16 cellular contexts compared by ENCODE assay signal in genomic region chr2:43541165-43541564, GRCh38. TPM values are rescaled to one million over a fixed set of nuclear protein-coding genes. Genes with fewer than 3 reads are reported as not detected.
A peak's percentile ranks its signal among the peaks of the same experiment; 100 is the strongest.
DNase-seq lines count a peak whose midpoint lies in the region; ATAC-seq and TF ChIP-seq lines count a peak whose summit lies in the region.
"Had no signal": no experiment of that assay in that cellular context is flagged by ENCODE, and none has a peak within 500 bp of the region (broad histone marks: within the 10 kb centered on the region; RNA-seq: fewer than 3 reads in every experiment).

No MANE protein-coding gene starts in this region.

- DNase-seq in CD14-positive monocyte (ENCODE audit: low spot score) = no peak
- DNase-seq in HPDE6-E6E7 (ENCODE audit: extremely low spot score) = peak; percentile 39
- DNase-seq in coronary artery (ENCODE audit: low spot score) = no peak
- no peak for DNase-seq in sigmoid colon
- DNase-seq in GM19238 (ENCODE audit: insufficient read length, low spot score) = no peak
- DNase-seq: cerebellar nuclear complex, Karpas-422, mucosa of descending colon, NCI-H187 treated with DMSO at 0.1 percent for 48 hours, NCI-H69, SIG-M5 had no signal

- TF ChIP-seq POLR2A in sigmoid colon (IDR thresholded peaks at IDR 0.05) = no peak

- no peaks in the 10 kb centered on the region for H3K9me3 ChIP-seq in sigmoid colon
- H3K9me3 ChIP-seq: mucosa of descending colon had no signal

- H3K4me1 Mint-ChIP-seq in CD14-positive monocyte = peaks cover 41% of the 10 kb centered on the region

- TF ChIP-seq EP300 in sigmoid colon (IDR thresholded peaks at IDR 0.05) = no peak

- TF ChIP-seq CTCF in CD14-positive monocyte (IDR thresholded peaks at IDR 0.05) (no peak), coronary artery (IDR thresholded peaks at IDR 0.05) (no peak), sigmoid colon (IDR thresholded peaks at IDR 0.05) (no peak)

- ATAC-seq in GM18519 (IDR thresholded peaks at IDR 0.05; ENCODE audit: low FRiP score, unreplicated experiment) (no peak), GM18502 (IDR thresholded peaks at IDR 0.05; ENCODE audit: poor library complexity, unreplicated experiment) (no peak), SK-N-SH treated with all-trans-retinoic acid at 6 μM for 48 hours (no peak)
- ATAC-seq: mucosa of descending colon had no signal

- no peaks in the 10 kb centered on the region for H3K27me3 Mint-ChIP-seq in CD14-positive monocyte (ENCODE audit: low read depth in 3 of 3)
- H3K27me3 Mint-ChIP-seq: CD4-positive, CD25-positive, alpha-beta regulatory T cell had no signal

- peaks cover 0 to 2% (median 0%) of the 10 kb centered on the region in 7 donors for H3K9me3 Mint-ChIP-seq in CD14-positive monocyte
- H3K9me3 Mint-ChIP-seq: activated naive CD4-positive, alpha-beta T cell treated with anti-CD3 and anti-CD28 coated beads, Interleukin-2, amount 50 U/mL, for 72 hours; CD4-positive, CD25-positive, alpha-beta regulatory T cell had no signal

- H3K36me3 ChIP-seq in sigmoid colon = no peaks in the 10 kb centered on the region

- 76 to 85% methylated on average over 6 of the region's 6 CpGs for WGBS in sigmoid colon, 2 donors

- H3K27ac Mint-ChIP-seq in CD14-positive monocyte = peak overlapping the region in 6 of 7 donors; percentile 3 to 95 (median 80)
- H3K27ac Mint-ChIP-seq: activated naive CD4-positive, alpha-beta T cell treated with anti-CD3 and anti-CD28 coated beads, Interleukin-2, amount 50 U/mL, for 72 hours; CD4-positive, CD25-positive, alpha-beta regulatory T cell had no signal

- H3K27ac ChIP-seq in coronary artery (peak overlapping the region; percentile 74 to 78), sigmoid colon (peak overlapping the region; percentile 41 to 77 (median 52))

- no peak overlapping the region for H3K4me3 Mint-ChIP-seq in CD14-positive monocyte
- H3K4me3 Mint-ChIP-seq: CD4-positive, CD25-positive, alpha-beta regulatory T cell had no signal

- H3K36me3 Mint-ChIP-seq in CD14-positive monocyte = peaks cover 0 to 18% of the 10 kb centered on the region in 2 donors

- intact Hi-C loops in CD14-positive monocyte (cut with micrococcal nuclease) = loop anchor here (5.0 to 10.0 kb wide), 3 partner anchors 314 to 686 kb away; partner anchors contain the start of gene ZFP36L2 (in 2 of the 2)
- intact Hi-C loops in sigmoid colon (cut with DNase I) = loop anchor here (5.0 kb wide), 2 partner anchors 564 to 714 kb away; no protein-coding TSS in a partner anchor

- H3K27me3 ChIP-seq in sigmoid colon = no peaks in the 10 kb centered on the region

- H3K4me1 ChIP-seq in sigmoid colon = peaks cover 0 to 41% (median 20%) of the 10 kb centered on the region in 4 donors

- no peak overlapping the region for H3K4me3 ChIP-seq in coronary artery
- no peak overlapping the region for H3K4me3 ChIP-seq in sigmoid colon
- H3K4me3 ChIP-seq: mucosa of descending colon had no signal

TF ChIP-seq in SK-N-SH treated with all-trans-retinoic acid at 6 μM for 48 hours, 23 proteins besides CTCF, POLR2A, EP300 and RAD21:
- no peak for TF ChIP-seq PPARA (CRISPR knock-in tag; IDR thresholded peaks at IDR 0.05; ENCODE audit: borderline replicate concordance)
- no peak for TF ChIP-seq SNAI2 (CRISPR knock-in tag; IDR thresholded peaks at IDR 0.05)
- no peak for TF ChIP-seq ARNTL (CRISPR knock-in tag; IDR thresholded peaks at IDR 0.05; ENCODE audit: borderline replicate concordance, low read depth)
- TF ChIP-seq ISL1 (CRISPR knock-in tag; IDR thresholded peaks at IDR 0.05) = no peak
- TF ChIP-seq ZC3H10 (CRISPR knock-in tag; IDR thresholded peaks at IDR 0.05) = no peak
- no peak for TF ChIP-seq GLIS3 (CRISPR knock-in tag; IDR thresholded peaks at IDR 0.05)
- TF ChIP-seq TOX (CRISPR knock-in tag; IDR thresholded peaks at IDR 0.05; ENCODE audit: borderline replicate concordance) = no peak
- TF ChIP-seq CREB5 (CRISPR knock-in tag; IDR thresholded peaks at IDR 0.05; ENCODE audit: low read depth) = no peak
- TF ChIP-seq ESRRG (CRISPR knock-in tag; IDR thresholded peaks at IDR 0.05) = no peak
- no peak for TF ChIP-seq CSDC2 (CRISPR knock-in tag; IDR thresholded peaks at IDR 0.05)
- TF ChIP-seq POU6F1 (CRISPR knock-in tag; IDR thresholded peaks at IDR 0.05; ENCODE audit: borderline replicate concordance, low read depth) = no peak
- TF ChIP-seq TCF4 (CRISPR knock-in tag; IDR thresholded peaks at IDR 0.05; ENCODE audit: borderline replicate concordance) = no peak
- TF ChIP-seq ZNF8 (CRISPR knock-in tag; IDR thresholded peaks at IDR 0.05) = no peak
- TF ChIP-seq ZFP30 (CRISPR knock-in tag; IDR thresholded peaks at IDR 0.05) = no peak
- no peak for TF ChIP-seq RARB (CRISPR knock-in tag; IDR thresholded peaks at IDR 0.05)
- no peak for TF ChIP-seq OSR1 (CRISPR knock-in tag; IDR thresholded peaks at IDR 0.05)
- no peak for TF ChIP-seq PATZ1 (CRISPR knock-in tag; IDR thresholded peaks at IDR 0.05; ENCODE audit: borderline replicate concordance)
- no peak for TF ChIP-seq ZNF70 (CRISPR knock-in tag; IDR thresholded peaks at IDR 0.05)
- no peak for TF ChIP-seq ZNF565 (CRISPR knock-in tag; conservative IDR thresholded peaks at IDR 0.05; ENCODE audit: low read depth)

RNA-seq across cellular contexts. Expression of gene THADA, which starts 54.7 kb away (rescaled TPM):
- polyA plus RNA-seq in CD14-positive monocyte (1 to 10 TPM; 7.3 to 9.7 TPM), sigmoid colon (10 to 100 TPM in 1 of 3 donors, 1 to 10 TPM in 2; 4.4 to 14.0 (median 9.0) TPM)
- total RNA-seq in sigmoid colon = 10 to 100 TPM; 20.2 to 35.2 (median 29.6) TPM
